In genomic region chr16:89922477-89922883, GRCh38 we compare ENCODE assay signal across 8 cellular contexts. TPM values are rescaled to one million over a fixed set of nuclear protein-coding genes. Genes with fewer than 3 reads are reported as not detected.
DNase-seq lines count a peak whose midpoint lies in the region; ATAC-seq and FAIRE-seq lines count a peak whose summit lies in the region.

No MANE protein-coding gene starts in this region.

- DNase-seq in NCI-H1436 (lab: John Stamatoyannopoulos, UW) (peak; percentile 35), NCI-H1436 treated with DMSO at 0.1 percent for 48 hours (lab: John Stamatoyannopoulos, UW) (no peak), MV-4-11 (lab: John Stamatoyannopoulos, UW) (peak; percentile 58), frontal cortex (ENCODE audit: low spot score in 2 of 2) (peak; percentile 52 to 69), neuronal stem cell (ENCODE audit: low spot score) (peak; percentile 61)
- DNase-seq in activated T-helper 2 cell treated with anti-CD3 and anti-CD28 coated beads, Interferon-gamma antibody, Interleukin-2, Interleukin-4, amounts not matched to agents 10 μg/mL and 5 μg/mL and 100 μg/mL, durations not matched to agents 14 hours and 24 hours and 36 hours (ENCODE audit: low spot score): no peak

- peak overlapping the region; percentile 87 for H2AK5ac ChIP-seq in neuronal stem cell (ENCODE audit: low read depth, low read length)

- H3K18ac ChIP-seq in neuronal stem cell (ENCODE audit: low read length): peak overlapping the region; percentile 99

- peaks cover 31% of the 10 kb centered on the region for H3K4me1 Mint-ChIP-seq in activated T-helper 2 cell treated with anti-CD3 and anti-CD28 coated beads, Interferon-gamma antibody, Interleukin-2, Interleukin-4, amounts not matched to agents 10 μg/mL and 5 μg/mL and 100 μg/mL, durations not matched to agents 14 hours and 24 hours and 36 hours (ENCODE audit: low read depth)

- no peaks in the 10 kb centered on the region for H3K9me3 ChIP-seq in neuronal stem cell (replicated peaks in 1 of 2; ENCODE audit: control insufficient read depth in 2 of 2, insufficient read depth in 1 of 2, low read depth in 1 of 2, low read length in 2 of 2)

- H3K27me3 ChIP-seq in neuronal stem cell (ENCODE audit: control insufficient read depth in 3 of 3, insufficient read depth in 3 of 3, low read depth in 1 of 3, low read length in 3 of 3): no peaks in the 10 kb centered on the region

- peak overlapping the region; percentile 100 for H2BK15ac ChIP-seq in neuronal stem cell (ENCODE audit: low read length)

- peak overlapping the region; percentile 79 to 96 for H3K4me3 ChIP-seq in neuronal stem cell (ENCODE audit: low read length in 2 of 2)

- H4K8ac ChIP-seq in neuronal stem cell (ENCODE audit: low read depth, low read length): no peak overlapping the region

- H2BK12ac ChIP-seq in neuronal stem cell (ENCODE audit: low read length): no peak overlapping the region

- H3K27ac Mint-ChIP-seq in activated T-helper 2 cell treated with anti-CD3 and anti-CD28 coated beads, Interferon-gamma antibody, Interleukin-2, Interleukin-4, amounts not matched to agents 10 μg/mL and 5 μg/mL and 100 μg/mL, durations not matched to agents 14 hours and 24 hours and 36 hours: peak overlapping the region; percentile 28

- peak overlapping the region; percentile 78 for H3K14ac ChIP-seq in neuronal stem cell (ENCODE audit: low read length)

- H2BK120ac ChIP-seq in neuronal stem cell (ENCODE audit: low read depth, low read length): peak overlapping the region; percentile 98

- peaks cover under 1 to 24% of the 10 kb centered on the region in 2 donors for H3K36me3 ChIP-seq in neuronal stem cell (replicated peaks in 1 of 2; ENCODE audit: control insufficient read depth in 2 of 2, insufficient read depth in 2 of 2, low read length in 2 of 2)

- no peak for FAIRE-seq in frontal cortex (lab: Jason Lieb, UNC)

- H3K27ac ChIP-seq in neuronal stem cell (replicated peaks; ENCODE audit: low read length): peak overlapping the region; percentile 90

- H3K9ac ChIP-seq in neuronal stem cell (ENCODE audit: low read depth, low read length, poor library complexity): peak overlapping the region; percentile 91

- H3K4me2 ChIP-seq in neuronal stem cell (ENCODE audit: insufficient read depth, low read length, poor library complexity, severe bottlenecking): peak overlapping the region; percentile 99

- WGBS in neuronal stem cell (ENCODE audit: extremely low coverage in 2 of 2, insufficient read length in 2 of 2, insufficient replicate concordance in 1 of 2), 2 donors: no CpG with 5 or more reads among the region's 31 CpGs

- intact Hi-C loops in activated T-helper 2 cell treated with anti-CD3 and anti-CD28 coated beads, Interferon-gamma antibody, Interleukin-2, Interleukin-4, amounts not matched to agents 10 μg/mL and 5 μg/mL and 100 μg/mL, durations not matched to agents 14 hours and 24 hours and 36 hours (cut with micrococcal nuclease): loop anchor here (10.0 kb wide), 1 partner anchor 88 kb away; no protein-coding TSS in a partner anchor

- peaks cover 11% of the 10 kb centered on the region for H3K79me1 ChIP-seq in neuronal stem cell (ENCODE audit: low read depth, low read length)

- H3K9me3 Mint-ChIP-seq in activated T-helper 2 cell treated with anti-CD3 and anti-CD28 coated beads, Interferon-gamma antibody, Interleukin-2, Interleukin-4, amounts not matched to agents 10 μg/mL and 5 μg/mL and 100 μg/mL, durations not matched to agents 14 hours and 24 hours and 36 hours: no peaks in the 10 kb centered on the region

- peak overlapping the region; percentile 71 for H3K4me3 Mint-ChIP-seq in activated T-helper 2 cell treated with anti-CD3 and anti-CD28 coated beads, Interferon-gamma antibody, Interleukin-2, Interleukin-4, amounts not matched to agents 10 μg/mL and 5 μg/mL and 100 μg/mL, durations not matched to agents 14 hours and 24 hours and 36 hours (ENCODE audit: low read depth)

- H2AFZ ChIP-seq in neuronal stem cell (ENCODE audit: low read length): peak overlapping the region; percentile 84

- H3K36me3 Mint-ChIP-seq in activated T-helper 2 cell treated with anti-CD3 and anti-CD28 coated beads, Interferon-gamma antibody, Interleukin-2, Interleukin-4, amounts not matched to agents 10 μg/mL and 5 μg/mL and 100 μg/mL, durations not matched to agents 14 hours and 24 hours and 36 hours (ENCODE audit: low read depth): no peaks in the 10 kb centered on the region

- peaks cover 26% of the 10 kb centered on the region for H3K27me3 Mint-ChIP-seq in activated T-helper 2 cell treated with anti-CD3 and anti-CD28 coated beads, Interferon-gamma antibody, Interleukin-2, Interleukin-4, amounts not matched to agents 10 μg/mL and 5 μg/mL and 100 μg/mL, durations not matched to agents 14 hours and 24 hours and 36 hours (ENCODE audit: low read depth)

- ATAC-seq in HG03159 (IDR thresholded peaks at IDR 0.05; ENCODE audit: unreplicated experiment) (no peak), GM18909 (IDR thresholded peaks at IDR 0.05; ENCODE audit: poor library complexity, unreplicated experiment) (no peak)

- peaks cover 20 to 31% of the 10 kb centered on the region in 2 donors for H3K4me1 ChIP-seq in neuronal stem cell (ENCODE audit: control insufficient read depth in 2 of 2, insufficient read depth in 1 of 2, low read depth in 1 of 2, low read length in 2 of 2)

- H3K23ac ChIP-seq in neuronal stem cell (ENCODE audit: low read depth, low read length, poor library complexity): peak overlapping the region; percentile 0

- H4K91ac ChIP-seq in neuronal stem cell (ENCODE audit: low read depth, low read length, poor library complexity): no peak overlapping the region

- peak overlapping the region; percentile 14 for H2BK5ac ChIP-seq in neuronal stem cell (ENCODE audit: low read length)

- peak overlapping the region; percentile 43 for H3K4ac ChIP-seq in neuronal stem cell (ENCODE audit: low read length)

RNA-seq across cellular contexts. Expression of gene TUBB3, which starts 0.7 kb away (rescaled TPM):
- total RNA-seq in activated T-helper 2 cell treated with anti-CD3 and anti-CD28 coated beads, Interferon-gamma antibody, Interleukin-2, Interleukin-4, amounts not matched to agents 10 μg/mL and 5 μg/mL and 100 μg/mL, durations not matched to agents 14 hours and 24 hours and 36 hours: 2.9 and 3.7 TPM in 2 replicates
- 3,334 TPM for total RNA-seq in frontal cortex
- 121 TPM for polyA plus RNA-seq in neuronal stem cell (2013, experiment 1 of 2)
- 119 TPM for polyA plus RNA-seq in neuronal stem cell (2013, experiment 2 of 2)

RNA-seq across cellular contexts. Expression of gene MC1R, which starts 3.8 kb away (rescaled TPM):
- total RNA-seq in activated T-helper 2 cell treated with anti-CD3 and anti-CD28 coated beads, Interferon-gamma antibody, Interleukin-2, Interleukin-4, amounts not matched to agents 10 μg/mL and 5 μg/mL and 100 μg/mL, durations not matched to agents 14 hours and 24 hours and 36 hours: 5.8 and 6.2 TPM in 2 replicates
- 3.3 TPM for total RNA-seq in frontal cortex
- polyA plus RNA-seq in neuronal stem cell (2013, experiment 1 of 2): 2.1 TPM
- 2.1 TPM for polyA plus RNA-seq in neuronal stem cell (2013, experiment 2 of 2)

RNA-seq across cellular contexts. Expression of gene DEF8, which starts 26.1 kb away (rescaled TPM):
- 31.5 and 42.3 TPM in 2 replicates for total RNA-seq in activated T-helper 2 cell treated with anti-CD3 and anti-CD28 coated beads, Interferon-gamma antibody, Interleukin-2, Interleukin-4, amounts not matched to agents 10 μg/mL and 5 μg/mL and 100 μg/mL, durations not matched to agents 14 hours and 24 hours and 36 hours
- total RNA-seq in frontal cortex: 51.8 TPM
- polyA plus RNA-seq in neuronal stem cell (2013, experiment 1 of 2): 52.9 TPM
- 52.2 TPM for polyA plus RNA-seq in neuronal stem cell (2013, experiment 2 of 2)

RNA-seq across cellular contexts. Expression of gene TCF25, which starts 49.1 kb away (rescaled TPM):
- total RNA-seq in activated T-helper 2 cell treated with anti-CD3 and anti-CD28 coated beads, Interferon-gamma antibody, Interleukin-2, Interleukin-4, amounts not matched to agents 10 μg/mL and 5 μg/mL and 100 μg/mL, durations not matched to agents 14 hours and 24 hours and 36 hours: 211 and 213 TPM in 2 replicates
- total RNA-seq in frontal cortex: 177 TPM
- 136 TPM for polyA plus RNA-seq in neuronal stem cell (2013, experiment 1 of 2)
- polyA plus RNA-seq in neuronal stem cell (2013, experiment 2 of 2): 136 TPM

Comparison
In these comparisons a context has a peak if more than half of its experiments do, and no peak if none do; other contexts are left out.
1. DNase-seq: peak in NCI-H1436 (single experiment), MV-4-11 (single experiment), frontal cortex (2 of 2) and neuronal stem cell (single experiment); none in NCI-H1436 treated with DMSO at 0.1 percent for 48 hours (single experiment) and activated T-helper 2 cell treated with anti-CD3 and anti-CD28 coated beads, Interferon-gamma antibody, Interleukin-2, Interleukin-4, amounts not matched to agents 10 μg/mL and 5 μg/mL and 100 μg/mL, durations not matched to agents 14 hours and 24 hours and 36 hours (single experiment).
2. RNA of gene TUBB3, which starts 0.7 kb away (total RNA-seq): 3,334 TPM in frontal cortex (single experiment); 2.9 to 3.7 TPM in activated T-helper 2 cell treated with anti-CD3 and anti-CD28 coated beads, Interferon-gamma antibody, Interleukin-2, Interleukin-4, amounts not matched to agents 10 μg/mL and 5 μg/mL and 100 μg/mL, durations not matched to agents 14 hours and 24 hours and 36 hours; every median in the first group is over 100 times any median in the second.